ENCODE assay signal across 1 cellular context in the genomic region with DNA sequence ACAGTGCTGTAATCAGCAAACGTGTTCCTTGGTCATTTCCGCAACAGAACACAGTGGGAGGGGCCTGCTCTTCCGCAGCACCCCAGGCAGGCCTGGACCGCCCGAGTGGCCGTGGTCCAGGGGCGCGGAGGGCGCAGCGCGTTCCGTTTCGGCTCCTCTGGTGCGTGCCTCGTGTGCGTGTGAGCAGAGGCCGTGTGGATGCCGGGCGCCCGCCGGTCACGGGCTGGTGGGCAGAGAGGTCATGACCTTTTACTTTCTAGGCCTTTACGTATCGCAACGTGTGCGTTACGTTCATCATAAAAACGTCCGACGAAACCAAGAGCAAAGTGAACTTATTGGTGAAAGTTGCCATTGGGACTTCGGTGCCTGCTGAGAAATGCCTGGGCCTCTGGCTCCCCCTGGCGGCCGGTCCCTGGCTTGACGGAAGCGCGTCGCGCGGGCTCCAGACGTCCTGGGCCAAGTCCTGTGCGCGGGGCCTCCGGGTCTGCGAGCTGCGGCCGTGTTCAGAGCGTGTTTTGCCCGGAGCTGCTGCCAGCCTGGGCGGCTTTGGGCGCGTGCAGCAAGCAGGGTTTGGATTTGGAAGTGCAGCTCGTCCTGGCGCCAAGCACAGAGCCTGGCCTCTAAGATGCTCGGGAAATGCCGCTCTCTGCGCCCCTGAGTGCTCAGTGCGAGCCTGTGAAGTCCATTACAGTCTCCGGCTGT.
A peak's percentile ranks its signal among the peaks of the same experiment; 100 is the strongest.
TF ChIP-seq lines count a peak whose summit lies in the region.

No MANE protein-coding gene starts in this region.

TF ChIP-seq in GM12878, 131 proteins besides CTCF, POLR2A, EP300 and RAD21 (continued from another document):
- 0 out of 2 replicates have a peak, but pooled peaks have one; percentile 33 for TF ChIP-seq ELK1 (IDR thresholded peaks at IDR 0.05; ENCODE audit: low read depth, low read length)
